In the genomic region with DNA sequence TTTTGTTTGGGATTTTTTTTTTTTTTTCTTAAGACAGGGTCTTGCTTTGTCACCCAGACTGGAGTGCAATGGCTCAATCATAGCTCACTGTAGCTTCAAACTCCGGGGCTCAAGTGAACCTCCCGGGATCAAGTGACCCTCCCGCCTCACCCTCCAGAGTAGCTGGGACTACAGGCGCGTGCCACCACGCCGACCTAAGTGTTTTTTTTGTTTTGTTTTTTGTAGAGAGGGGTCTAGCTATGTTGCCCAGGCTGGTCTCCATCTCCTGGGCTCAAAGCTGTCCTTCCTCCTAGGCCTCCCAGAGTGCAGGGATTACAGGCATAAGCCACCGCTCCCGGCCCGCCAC, we compare ENCODE assay signal across 9 cellular contexts. TPM values are rescaled to one million over a fixed set of nuclear protein-coding genes. Genes with fewer than 3 reads are reported as not detected.
DNase-seq lines count a peak whose midpoint lies in the region; ATAC-seq, FAIRE-seq and TF ChIP-seq lines count a peak whose summit lies in the region.
"Had no signal": no experiment of that assay in that cellular context is flagged by ENCODE, and none has a peak within 500 bp of the region (broad histone marks: within the 10 kb centered on the region; RNA-seq: fewer than 3 reads in every experiment).

No MANE protein-coding gene starts in this region.

- TF ChIP-seq POLR2A in K562 (conservative IDR thresholded peaks at IDR 0.05): 0 out of 2 replicates have a peak, but pooled peaks have one; percentile 55
- TF ChIP-seq POLR2A in lower leg skin (IDR thresholded peaks at IDR 0.05): no peak
- TF ChIP-seq POLR2A in upper lobe of left lung (IDR thresholded peaks at IDR 0.05): no peak

- H3K4me2 ChIP-seq in K562 (ENCODE audit: insufficient read depth, low read length): peak overlapping the region; percentile 93

- CTCF ChIA-PET in K562 (lab: Yijun Ruan, JAX; ENCODE audit: low intra/inter-chr PET ratio): interaction anchor here (0.7 to 0.9 kb wide), 2 partner anchors 11 to 17 kb away, joined by 3 to 4 read pairs; no protein-coding TSS in a partner anchor

- H3K27me3 ChIP-seq in K562 (ENCODE audit: control insufficient read depth in 2 of 2, insufficient read depth in 2 of 2, low read length in 2 of 2) (no peaks in the 10 kb centered on the region), upper lobe of left lung (no peaks in the 10 kb centered on the region)

- H3K27ac Mint-ChIP-seq in activated T-cell treated with anti-CD3 and anti-CD28 coated beads, Interleukin-2, amount 50 U/mL, for 72 hours: peak overlapping the region; percentile 92

- in situ Hi-C loops in K562 (cut with MboI): no loop called here

- peaks cover 5 to 6% of the 10 kb centered on the region in 2 donors for H3K36me3 Mint-ChIP-seq in activated T-cell treated with anti-CD3 and anti-CD28 coated beads, Interleukin-2, amount 50 U/mL, for 72 hours (ENCODE audit: insufficient read depth in 2 of 2)

- H3K4me1 ChIP-seq in K562 (replicated peaks in 1 of 2; ENCODE audit: control insufficient read depth in 2 of 2, insufficient read depth in 2 of 2, low read length in 2 of 2) (peaks cover 27 to 33% of the 10 kb centered on the region in 2 experiments), upper lobe of left lung (peaks cover 6 to 25% (median 11%) of the 10 kb centered on the region in 4 donors)

- peak overlapping the region; percentile 88 to 92 for H3K4me3 Mint-ChIP-seq in activated T-cell treated with anti-CD3 and anti-CD28 coated beads, Interleukin-2, amount 50 U/mL, for 72 hours

- peak overlapping the region; percentile 95 to 99 for H3K9ac ChIP-seq in K562 (ENCODE audit: insufficient read depth in 1 of 2, low read depth in 2 of 2, low read length in 2 of 2)

- POLR2A ChIA-PET in K562 (lab: Yijun Ruan, JAX): interaction anchor here (0.5 to 3.1 kb wide), 14 partner anchors 10 to 600 kb away, joined by 3 to 17 read pairs (median 3); no protein-coding TSS in a partner anchor

- 2% methylated on average over 10 of the region's 10 CpGs for WGBS in K562 (ENCODE audit: insufficient coverage, low coverage, missing lambda C conversion rate)
- WGBS in lower leg skin, 2 donors: 53 to 58% methylated on average over 10 of the region's 10 CpGs
- WGBS in upper lobe of left lung, 2 donors: 43 to 52% methylated on average over 7 to 10 of the region's 10 CpGs

- intact Hi-C loops in K562 (cut with micrococcal nuclease) (loop anchor here (1.0 kb wide), 1 partner anchor 26 kb away; no protein-coding TSS in a partner anchor), lower leg skin (cut with DNase I; ENCODE audit: low total_unique reads) (no loop called here)

- H3K36me3 ChIP-seq in K562 (ENCODE audit: control insufficient read depth, insufficient read depth, low read length) (peaks cover 7% of the 10 kb centered on the region), upper lobe of left lung (peaks cover 0 to 3% (median under 1%) of the 10 kb centered on the region in 4 donors)

- H3K79me2 ChIP-seq in K562 (ENCODE audit: control insufficient read depth, insufficient read depth, low read length): peaks cover 30% of the 10 kb centered on the region

- H3K4me1 Mint-ChIP-seq in activated T-cell treated with anti-CD3 and anti-CD28 coated beads, Interleukin-2, amount 50 U/mL, for 72 hours (ENCODE audit: low read depth): peaks cover 22% of the 10 kb centered on the region

- no peak for TF ChIP-seq RAD21 in K562 (CRISPR knock-in tag; conservative IDR thresholded peaks at IDR 0.05 in 1 of 2, IDR thresholded peaks at IDR 0.05 in 1 of 2)

- no peak for TF ChIP-seq CTCF in K562 (IDR thresholded peaks at IDR 0.05 in 2 of 3, conservative IDR thresholded peaks at IDR 0.05 in 1 of 3; ENCODE audit: insufficient read depth in 2 of 3, low read depth in 1 of 3, low read length in 3 of 3)
- no peak for TF ChIP-seq CTCF in lower leg skin (IDR thresholded peaks at IDR 0.05)
- no peak for TF ChIP-seq CTCF in upper lobe of left lung (IDR thresholded peaks at IDR 0.05)

- no TSS peak for BruUV-seq in K562 (replicated peaks; lab: Mats Ljungman, UMichigan)

- TF ChIP-seq EP300 in K562 (IDR thresholded peaks at IDR 0.05; ENCODE audit: low read length): no peak
- no peak for TF ChIP-seq EP300 in upper lobe of left lung (IDR thresholded peaks at IDR 0.05)

- H3K9me3 ChIP-seq in K562 (replicated peaks; ENCODE audit: control insufficient read depth, insufficient read depth, low read depth, low read length): no peaks in the 10 kb centered on the region
- H3K9me3 ChIP-seq in upper lobe of left lung: no peaks in the 10 kb centered on the region

- H3K9me1 ChIP-seq in K562 (ENCODE audit: control insufficient read depth, insufficient read depth, low read length): no peaks in the 10 kb centered on the region

- H3K27me3 Mint-ChIP-seq in activated T-cell treated with anti-CD3 and anti-CD28 coated beads, Interleukin-2, amount 50 U/mL, for 72 hours (ENCODE audit: low read depth): no peaks in the 10 kb centered on the region

- H3K4me3 ChIP-seq in K562 (peak overlapping the region; percentile 89), lower leg skin (ENCODE audit: low read depth, poor library complexity, severe bottlenecking) (peak overlapping the region; percentile 60), upper lobe of left lung (peak overlapping the region; percentile 42 to 92 (median 88))

- DNase-seq in activated T-cell treated with anti-CD3 and anti-CD28 coated beads, Interleukin-2, amount 50 U/mL, for 72 hours: no peak
- no peak for DNase-seq in activated T-cell treated with anti-CD3 and anti-CD28 coated beads, Interleukin-2, amount 50 U/mL, for 48 hours
- DNase-seq in K562 (ENCODE audit: extremely low read depth in 1 of 4, low spot score in 3 of 4): no peak
- DNase-seq in lower leg skin (ENCODE audit: low spot score in 2 of 2): no peak
- no peak for DNase-seq in upper lobe of left lung
- DNase-seq in NCI-H748 (lab: John Stamatoyannopoulos, UW; ENCODE audit: unreplicated experiment): no peak
- DNase-seq in superior temporal gyrus (ENCODE audit: extremely low spot score): no peak
- no peak for DNase-seq in KG1 (lab: John Stamatoyannopoulos, UW)

- H3K27ac ChIP-seq in K562 (ENCODE audit: extremely low read depth, low read depth, low read length) (peak overlapping the region; percentile 96), upper lobe of left lung (peak overlapping the region; percentile 75 to 93 (median 82))

- no peak for FAIRE-seq in K562 (lab: Jason Lieb, UNC)
- FAIRE-seq: G401.6 had no signal

- H3K9me3 Mint-ChIP-seq in activated T-cell treated with anti-CD3 and anti-CD28 coated beads, Interleukin-2, amount 50 U/mL, for 72 hours: no peaks in the 10 kb centered on the region

- no peaks in the 10 kb centered on the region for H4K20me1 ChIP-seq in K562 (replicated peaks; ENCODE audit: control insufficient read depth, insufficient read depth, low read length)

- no peak for ATAC-seq in activated T-cell treated with anti-CD3 and anti-CD28 coated beads, Interleukin-2, amount 50 U/mL, for 72 hours (replicated peaks in 1 of 2)
- ATAC-seq in K562 (peak; percentile 40), upper lobe of left lung (ENCODE audit: low FRiP score in 2 of 2) (peak in 1 of 2 donors; percentile 9)

- H2AFZ ChIP-seq in K562 (ENCODE audit: low read depth, low read length): peak overlapping the region; percentile 83

TF ChIP-seq in K562, 482 proteins besides CTCF, POLR2A, EP300 and RAD21 (continues in another document):
- no peak for TF ChIP-seq U2AF1 (optimal IDR thresholded peaks at IDR 0.05; ENCODE audit: low read depth, low read length)

RNA-seq across cellular contexts. Expression of a gene that starts 0.8 kb away (rescaled TPM):
- total RNA-seq in activated T-cell treated with anti-CD3 and anti-CD28 coated beads, Interleukin-2, amount 50 U/mL, for 72 hours: 10 to 100 TPM; 30.6 to 33.7 TPM
- 102 and 136 TPM in 2 replicates for total RNA-seq in K562 (2011; cell fraction: chromatin; rRNA removed; ENCODE audit: low replicate concordance)
- total RNA-seq in K562 (2011; cell fraction: nucleolus; rRNA removed): 47.9 and 55.7 TPM in 2 replicates
- total RNA-seq in K562 (2011; cell fraction: nucleoplasm; rRNA removed): 69.9 and 71.1 TPM in 2 replicates
- total RNA-seq in K562 (2014; rRNA removed) (11.9 and 15.1 TPM in 2 replicates), K562 (2014; rRNA removed; fragmentation: Illumina TruSeq; extraction: Trizol) (21.5 and 25.6 TPM in 2 replicates), K562 (2015; rRNA removed; fragmentation: Illumina TruSeq; extraction: Trizol) (17.5 and 18.5 TPM in 2 replicates), K562 (2021) (20.0 and 20.1 TPM in 2 replicates), lower leg skin (10 to 100 TPM in 2 of 4 donors, 1 to 10 TPM in 2; 3.1 to 19.4 (median 8.9) TPM), upper lobe of left lung (10 to 100 TPM; 15.3 to 34.6 (median 24.1) TPM)
- polyA plus RNA-seq in K562 (2011; rRNA removed) (17.5 and 21.4 TPM in 2 replicates), K562 (2014; fragmentation: Illumina TruSeq; extraction: Trizol) (15.2 and 17.1 TPM in 2 replicates), K562 (2014; fragmentation: Nextera tagmentation; extraction: Ambion mirVana) (1 to 10 TPM; 3.0 to 3.6 TPM), K562 (2014; rRNA removed) (9.8 and 13.3 TPM in 2 replicates)
- polyA plus RNA-seq in K562 (2011; cell fraction: cytosol; rRNA removed): 11.0 and 15.7 TPM in 2 replicates
- 21.4 and 25.6 TPM in 2 replicates for polyA plus RNA-seq in K562 (2011; cell fraction: nucleus; rRNA removed)
- polyA plus RNA-seq in K562 (2012): 13.6 and 26.9 TPM in 2 replicates
- 38.2 and 38.3 TPM in 2 replicates for polyA minus RNA-seq in K562 (2011; rRNA and poly(A)+ RNA removed)
- polyA minus RNA-seq in K562 (2011; cell fraction: cytosol; rRNA and poly(A)+ RNA removed): 10.7 and 11.5 TPM in 2 replicates
- polyA minus RNA-seq in K562 (2011; cell fraction: nucleus; rRNA and poly(A)+ RNA removed): 19.1 and 29.1 TPM in 2 replicates

RNA-seq across cellular contexts. Expression of a gene that starts 40.8 kb away (rescaled TPM):
- total RNA-seq in activated T-cell treated with anti-CD3 and anti-CD28 coated beads, Interleukin-2, amount 50 U/mL, for 72 hours: under 1 TPM; 0.26 to 0.42 TPM
- not detected in 2 replicates for total RNA-seq in K562 (2011; cell fraction: chromatin; rRNA removed; ENCODE audit: low replicate concordance)
- total RNA-seq in K562 (2011; cell fraction: nucleolus; rRNA removed): not detected in 2 replicates
- not detected in 2 replicates for total RNA-seq in K562 (2011; cell fraction: nucleoplasm; rRNA removed)
- not detected in 2 replicates for total RNA-seq in K562 (2014; rRNA removed)
- total RNA-seq in K562 (2014; rRNA removed; fragmentation: Illumina TruSeq; extraction: Trizol): not detected in 2 replicates
- not detected in 2 replicates for total RNA-seq in K562 (2015; rRNA removed; fragmentation: Illumina TruSeq; extraction: Trizol)
- not detected in 2 replicates for total RNA-seq in K562 (2021)
- not detected in 2 replicates for polyA plus RNA-seq in K562 (2011; rRNA removed)
- polyA plus RNA-seq in K562 (2011; cell fraction: cytosol; rRNA removed): not detected in 2 replicates
- not detected in 2 replicates for polyA plus RNA-seq in K562 (2011; cell fraction: nucleus; rRNA removed)
- not detected in 2 replicates for polyA plus RNA-seq in K562 (2012)
- not detected in 2 replicates for polyA plus RNA-seq in K562 (2014; fragmentation: Illumina TruSeq; extraction: Trizol)
- not detected for polyA plus RNA-seq in K562 (2014; fragmentation: Nextera tagmentation; extraction: Ambion mirVana)
- polyA plus RNA-seq in K562 (2014; rRNA removed): not detected in 2 replicates
- polyA minus RNA-seq in K562 (2011; rRNA and poly(A)+ RNA removed): not detected in 2 replicates
- polyA minus RNA-seq in K562 (2011; cell fraction: cytosol; rRNA and poly(A)+ RNA removed): not detected in 2 replicates
- not detected in 2 replicates for polyA minus RNA-seq in K562 (2011; cell fraction: nucleus; rRNA and poly(A)+ RNA removed)
- total RNA-seq in lower leg skin: not detected
- total RNA-seq in upper lobe of left lung: 1 to 10 TPM in 2 of 6 donors, under 1 TPM in 2, not detected in 2; 0.11 to 1.5 (median 0.66) TPM
